Comparison of ENCODE assay signal across 16 cellular contexts in the genomic region with DNA sequence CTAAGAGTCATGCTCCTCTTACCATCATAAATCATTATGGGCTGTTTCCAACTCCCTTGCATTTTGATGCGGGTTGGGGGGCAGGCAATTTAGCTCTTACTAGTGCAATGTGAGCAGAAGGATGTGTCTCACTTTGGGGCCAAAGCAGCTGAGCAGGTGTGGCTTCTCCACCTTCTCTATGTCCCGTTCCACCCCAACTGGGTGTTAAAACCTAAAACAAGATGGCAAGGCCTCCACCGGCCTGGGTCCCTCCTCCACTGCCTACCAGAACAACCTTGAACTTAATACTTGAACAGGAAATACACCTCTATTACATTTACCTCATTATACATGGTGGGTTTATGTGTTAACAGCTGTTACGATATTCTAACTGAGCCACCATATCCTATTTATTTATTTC. TPM values are rescaled to one million over a fixed set of nuclear protein-coding genes. Genes with fewer than 3 reads are reported as not detected.
DNase-seq lines count a peak whose midpoint lies in the region; ATAC-seq and TF ChIP-seq lines count a peak whose summit lies in the region.
"Had no signal": no experiment of that assay in that cellular context is flagged by ENCODE, and none has a peak within 500 bp of the region (broad histone marks: within the 10 kb centered on the region; RNA-seq: fewer than 3 reads in every experiment).

No MANE protein-coding gene starts in this region.

- DNase-seq in DMS 273 (lab: John Stamatoyannopoulos, UW; ENCODE audit: unreplicated experiment) (peak; percentile 27), DMS 273 treated with DMSO at 0.1 percent for 48 hours (lab: John Stamatoyannopoulos, UW) (no peak), Calu3 (no peak), NCI-H69 (lab: John Stamatoyannopoulos, UW) (peak; percentile 81), hepatocyte (ENCODE audit: low spot score) (no peak), KBM-7 (no peak)
- no peak for DNase-seq in T-helper 2 cell treated with Interferon-gamma antibody and Interleukin-4, amounts not matched to agents 5 μg/mL and 100 μg/mL, for 36 hours (ENCODE audit: low spot score)
- DNase-seq: 8988T; DMS79 treated with DMSO at 0.1 percent for 48 hours; NCI-H2081 treated with DMSO at 0.1 percent for 48 hours; NK-92 treated with Interleukin-12 subunit alpha and Interleukin-12 subunit beta, amount 100 ng/mL, for 24 hours; T-cell had no signal

- H3K4me1 Mint-ChIP-seq in Calu3 (ENCODE audit: low read depth, unreplicated experiment): peaks cover 75% of the 10 kb centered on the region
- no peaks in the 10 kb centered on the region for H3K4me1 Mint-ChIP-seq in T-helper 2 cell treated with Interferon-gamma antibody and Interleukin-4, amounts not matched to agents 5 μg/mL and 100 μg/mL, for 36 hours (ENCODE audit: low read depth)

- no peaks in the 10 kb centered on the region for H4K20me1 ChIP-seq in hepatocyte (ENCODE audit: insufficient read depth, poor library complexity, severe bottlenecking)
- H4K20me1 ChIP-seq: BLaER1 had no signal

- intact Hi-C loops in Calu3 (cut with micrococcal nuclease; ENCODE audit: unreplicated experiment): no loop called here

- BruUV-seq in Calu3 (replicated peaks; lab: Mats Ljungman, UMichigan): no TSS peak

- no peaks in the 10 kb centered on the region for H3K36me3 ChIP-seq in hepatocyte (replicated peaks; ENCODE audit: insufficient read depth, low read depth)
- H3K36me3 ChIP-seq: BLaER1 had no signal

- H3K27ac Mint-ChIP-seq in Calu3 (ENCODE audit: unreplicated experiment): peak overlapping the region; percentile 93
- no peak overlapping the region for H3K27ac Mint-ChIP-seq in T-helper 2 cell treated with Interferon-gamma antibody and Interleukin-4, amounts not matched to agents 5 μg/mL and 100 μg/mL, for 36 hours
- H3K27ac Mint-ChIP-seq: T-cell had no signal

- in situ Hi-C loops in KBM-7 (cut with MboI; ENCODE audit: low pct_unique_long_range_greater_than_20kb, low sequenced_read_pairs): loop anchor here (25.0 kb wide), 1 partner anchor 107 kb away; no protein-coding TSS in a partner anchor

- 93% methylated on average over 4 of the region's 4 CpGs for WGBS in hepatocyte (ENCODE audit: low lambda C conversion rate, missing lambda C conversion rate)

- H2AFZ ChIP-seq in hepatocyte: no peak overlapping the region

- peaks cover 13% of the 10 kb centered on the region for H3K36me3 Mint-ChIP-seq in Calu3 (ENCODE audit: insufficient read depth, unreplicated experiment)
- H3K36me3 Mint-ChIP-seq in T-helper 2 cell treated with Interferon-gamma antibody and Interleukin-4, amounts not matched to agents 5 μg/mL and 100 μg/mL, for 36 hours (ENCODE audit: low read depth): no peaks in the 10 kb centered on the region
- H3K36me3 Mint-ChIP-seq: T-cell had no signal

- H3K27me3 Mint-ChIP-seq in Calu3 (ENCODE audit: unreplicated experiment): no peaks in the 10 kb centered on the region
- no peaks in the 10 kb centered on the region for H3K27me3 Mint-ChIP-seq in T-helper 2 cell treated with Interferon-gamma antibody and Interleukin-4, amounts not matched to agents 5 μg/mL and 100 μg/mL, for 36 hours (ENCODE audit: low read depth)
- H3K27me3 Mint-ChIP-seq: T-cell had no signal

- no peaks in the 10 kb centered on the region for H3K9me3 ChIP-seq in hepatocyte (ENCODE audit: low read depth)
- H3K9me3 ChIP-seq: BLaER1 had no signal

- H3K4me3 ChIP-seq in hepatocyte: no peak overlapping the region
- H3K4me3 ChIP-seq: BLaER1, SK-N-MC had no signal

- no peaks in the 10 kb centered on the region for H3K27me3 ChIP-seq in hepatocyte
- H3K27me3 ChIP-seq: BLaER1 had no signal

- peak overlapping the region; percentile 69 for H3K27ac ChIP-seq in hepatocyte
- H3K27ac ChIP-seq: BLaER1, SK-N-MC had no signal

- ATAC-seq in GM18505 (IDR thresholded peaks at IDR 0.05; ENCODE audit: unreplicated experiment): no peak
- ATAC-seq: T-cell had no signal

- no peak for TF ChIP-seq POLR2A in GM18505 (IDR thresholded peaks at IDR 0.05; ENCODE audit: borderline replicate concordance, extremely low read depth, insufficient read depth, insufficient read length)

- CTCF ChIA-PET in Calu3 (lab: Charles Lee): no interaction called here

- H3K9me3 Mint-ChIP-seq in Calu3 (ENCODE audit: low read depth, unreplicated experiment): peaks cover 3% of the 10 kb centered on the region
- H3K9me3 Mint-ChIP-seq in T-helper 2 cell treated with Interferon-gamma antibody and Interleukin-4, amounts not matched to agents 5 μg/mL and 100 μg/mL, for 36 hours: peaks cover 4% of the 10 kb centered on the region

- peak overlapping the region; percentile 4 for H3K4me3 Mint-ChIP-seq in Calu3 (ENCODE audit: low read depth, unreplicated experiment)
- H3K4me3 Mint-ChIP-seq in T-helper 2 cell treated with Interferon-gamma antibody and Interleukin-4, amounts not matched to agents 5 μg/mL and 100 μg/mL, for 36 hours: no peak overlapping the region
- H3K4me3 Mint-ChIP-seq: T-cell had no signal

- peaks cover 54% of the 10 kb centered on the region for H3K79me2 ChIP-seq in hepatocyte

- no peak overlapping the region for H3K4me2 ChIP-seq in hepatocyte
- H3K4me2 ChIP-seq: BLaER1 had no signal

- TF ChIP-seq CTCF in Calu3 (IDR thresholded peaks at IDR 0.05; ENCODE audit: unreplicated experiment): no peak
- no peak for TF ChIP-seq CTCF in hepatocyte (IDR thresholded peaks at IDR 0.05; ENCODE audit: poor library complexity)

- no peaks in the 10 kb centered on the region for H3K9me2 ChIP-seq in hepatocyte (replicated peaks; ENCODE audit: insufficient read depth)

- H3K4me1 ChIP-seq in hepatocyte (ENCODE audit: insufficient read depth): peaks cover 36% of the 10 kb centered on the region

RNA-seq across cellular contexts. Expression of a gene that starts 52.8 kb away (rescaled TPM):
- total RNA-seq in Calu3 (2022): 27.4 and 29.4 TPM in 2 replicates
- total RNA-seq in hepatocyte: 9.4 and 11.8 TPM in 2 replicates
- 23.6 and 38.1 TPM in 2 replicates for polyA plus RNA-seq in hepatocyte
- total RNA-seq: NCI-H460 had no signal

Comparison
In these comparisons a context has a peak if more than half of its experiments do, and no peak if none do; other contexts are left out.
1. DNase-seq: peak in DMS 273 (single experiment) and NCI-H69 (single experiment); none in DMS 273 treated with DMSO at 0.1 percent for 48 hours (single experiment), Calu3 (single experiment), hepatocyte (single experiment), T-helper 2 cell treated with Interferon-gamma antibody and Interleukin-4, amounts not matched to agents 5 μg/mL and 100 μg/mL, for 36 hours (single experiment) and KBM-7 (single experiment).